In genomic region chr17:77322284-77322533, GRCh38 we compare ENCODE assay signal across 9 cellular contexts.
A peak's percentile ranks its signal among the peaks of the same experiment; 100 is the strongest.
DNase-seq lines count a peak whose midpoint lies in the region; ATAC-seq and TF ChIP-seq lines count a peak whose summit lies in the region.
"Had no signal": no experiment of that assay in that cellular context is flagged by ENCODE, and none has a peak within 500 bp of the region (broad histone marks: within the 10 kb centered on the region; RNA-seq: fewer than 3 reads in every experiment).

No MANE protein-coding gene starts in this region.

- H3K27ac ChIP-seq in RWPE2 (ENCODE audit: poor library complexity, severe bottlenecking) (peak overlapping the region; percentile 98), skeletal muscle tissue (ENCODE audit: low read depth, low read length) (peak overlapping the region; percentile 85)

- no peak overlapping the region for H3K4me3 ChIP-seq in RWPE2 (ENCODE audit: severe bottlenecking)
- H3K4me3 ChIP-seq in fibroblast of villous mesenchyme (ENCODE audit: low read depth, low read length): peak overlapping the region; percentile 84
- H3K4me3 ChIP-seq in skeletal muscle tissue (ENCODE audit: low read length in 3 of 3): peak overlapping the region in 2 of 3 donors; percentile 22 to 41

- H3K4me1 ChIP-seq in RWPE2 (ENCODE audit: insufficient read depth, poor library complexity, severe bottlenecking) (peaks cover 72% of the 10 kb centered on the region), skeletal muscle tissue (ENCODE audit: control insufficient read depth in 3 of 3, insufficient read depth in 3 of 3, low read length in 3 of 3) (peaks cover 62 to 72% (median 63%) of the 10 kb centered on the region in 3 donors)

- ATAC-seq in RWPE2 (ENCODE audit: low read depth): no peak
- no peak for ATAC-seq in GM21619 (IDR thresholded peaks at IDR 0.05; ENCODE audit: unreplicated experiment)

- DNase-seq in EH (ENCODE audit: low read depth) (peak; percentile 47), RWPE2 (ENCODE audit: low spot score) (no peak), fibroblast of villous mesenchyme (ENCODE audit: low read depth) (no peak), GM10266 (ENCODE audit: extremely low spot score) (no peak), NCI-H226 (no peak), NK-92 (lab: John Stamatoyannopoulos, UW; ENCODE audit: unreplicated experiment) (no peak)
- DNase-seq: stimulated activated CD4-positive, alpha-beta T cell treated with anti-CD3 and anti-CD28 coated beads, Interleukin-1b, Interleukin-23, amount 100 ng/mL, for 48 hours had no signal

- H3K27me3 ChIP-seq in RWPE2 (ENCODE audit: insufficient read depth, poor library complexity, severe bottlenecking) (no peaks in the 10 kb centered on the region), skeletal muscle tissue (ENCODE audit: control insufficient read depth in 3 of 3, insufficient read depth in 3 of 3, low read length in 3 of 3) (no peaks in the 10 kb centered on the region)

- no peaks in the 10 kb centered on the region for H3K9me3 ChIP-seq in RWPE2 (ENCODE audit: severe bottlenecking)
- no peaks in the 10 kb centered on the region for H3K9me3 ChIP-seq in skeletal muscle tissue (ENCODE audit: control insufficient read depth in 3 of 3, low read length in 3 of 3)

- H3K9ac ChIP-seq in skeletal muscle tissue (ENCODE audit: low read depth in 1 of 3, low read length in 3 of 3): peak overlapping the region in 2 of 3 donors; percentile 55 to 79

- no peak for TF ChIP-seq CTCF in RWPE2 (IDR thresholded peaks at IDR 0.05; ENCODE audit: poor library complexity, severe bottlenecking)
- TF ChIP-seq CTCF in fibroblast of villous mesenchyme (IDR thresholded peaks at IDR 0.05; ENCODE audit: insufficient read depth, low read depth, low read length): no peak
- no peak for TF ChIP-seq CTCF in GM10266 (IDR thresholded peaks at IDR 0.05; ENCODE audit: control insufficient read depth, insufficient read depth, low read depth, missing control alignments)

- peaks cover 39% of the 10 kb centered on the region for H3K36me3 ChIP-seq in RWPE2 (ENCODE audit: low read depth)
- no peaks in the 10 kb centered on the region for H3K36me3 ChIP-seq in skeletal muscle tissue (ENCODE audit: control insufficient read depth in 3 of 3, insufficient read depth in 3 of 3, low read length in 3 of 3)
